In genomic region chr19:54959840-54960239, GRCh38 we compare ENCODE assay signal across 1 cellular context.
TF ChIP-seq lines count a peak whose summit lies in the region.

No MANE protein-coding gene starts in this region.

TF ChIP-seq in K562, 482 proteins besides CTCF, POLR2A, EP300 and RAD21 (continued from another document):
- TF ChIP-seq MYC (IDR thresholded peaks at IDR 0.05; ENCODE audit: low read depth, low read length) (0 out of 2 replicates have a peak, but pooled peaks have one; percentile 22), MYC (CRISPR knock-in tag; IDR thresholded peaks at IDR 0.05; ENCODE audit: borderline replicate concordance, low read depth) (no peak), POLR2H (tag; IDR thresholded peaks at IDR 0.05; ENCODE audit: low read depth) (no peak), HOXB6 (CRISPR knock-in tag; IDR thresholded peaks at IDR 0.05; ENCODE audit: borderline replicate concordance) (no peak), CC2D1A (IDR thresholded peaks at IDR 0.05) (no peak), ELK1 (CRISPR knock-in tag; IDR thresholded peaks at IDR 0.05) (no peak), HES1 (IDR thresholded peaks at IDR 0.05; ENCODE audit: low read depth) (peak; percentile 93), CTBP1 (IDR thresholded peaks at IDR 0.05; ENCODE audit: borderline replicate concordance) (peak; percentile 65; the same call in 1 of the 2 replicates), HDAC2 (IDR thresholded peaks at IDR 0.05) (0 out of 2 replicates have a peak, but pooled peaks have one; percentile 53), CBX5 (IDR thresholded peaks at IDR 0.05; ENCODE audit: borderline replicate concordance, low read depth) (peak; percentile 68), REST (CRISPR knock-in tag; IDR thresholded peaks at IDR 0.05; ENCODE audit: low read depth) (no peak), MTF1 (CRISPR knock-in tag; IDR thresholded peaks at IDR 0.05; ENCODE audit: borderline replicate concordance) (no peak), ESRRA (IDR thresholded peaks at IDR 0.05; ENCODE audit: borderline replicate concordance, low read depth) (peak; percentile 95; the same call in 1 of the 2 replicates), MLLT1 (IDR thresholded peaks at IDR 0.05) (peak in 1 of 2 experiments; percentile 97; a peak in 2 of 4 replicates), TRIM28 (IDR thresholded peaks at IDR 0.05) (peak; percentile 79; the same call in 1 of the 2 replicates), HMBOX1 (IDR thresholded peaks at IDR 0.05) (no peak), SMARCB1 (IDR thresholded peaks at IDR 0.05; ENCODE audit: insufficient read length, low read depth) (no peak), TRIM24 (IDR thresholded peaks at IDR 0.05) (peak; percentile 30 to 68; a peak in 2 of 4 replicates), FOXK2 (conservative IDR thresholded peaks at IDR 0.05 in 1 of 2, IDR thresholded peaks at IDR 0.05 in 1 of 2; ENCODE audit: low read depth in 2 of 2) (peak; percentile 47 to 59; a peak in 2 of 4 replicates), SMARCE1 (IDR thresholded peaks at IDR 0.05) (peak; percentile 96), MAFG (tag; conservative IDR thresholded peaks at IDR 0.05) (no peak), CREB5 (CRISPR knock-in tag; IDR thresholded peaks at IDR 0.05) (no peak), SMARCA4 (IDR thresholded peaks at IDR 0.05) (peak; percentile 89), SIX5 (IDR thresholded peaks at IDR 0.05; ENCODE audit: borderline replicate concordance in 1 of 2, insufficient read depth in 1 of 2, low read depth in 1 of 2, low read length in 2 of 2) (no peak), GATA2 (CRISPR knock-in tag; IDR thresholded peaks at IDR 0.05) (peak; percentile 44; the same call in 1 of the 2 replicates), HNRNPLL (IDR thresholded peaks at IDR 0.05; ENCODE audit: low read depth, low read length, poor library complexity, severe bottlenecking) (no peak)
